Comparison of ENCODE assay signal across 14 cellular contexts in genomic region chr2:95041824-95042442, GRCh38. TPM values are rescaled to one million over a fixed set of nuclear protein-coding genes. Genes with fewer than 3 reads are reported as not detected.
DNase-seq lines count a peak whose midpoint lies in the region; ATAC-seq and FAIRE-seq lines count a peak whose summit lies in the region.
"Had no signal": no experiment of that assay in that cellular context is flagged by ENCODE, and none has a peak within 500 bp of the region (broad histone marks: within the 10 kb centered on the region; RNA-seq: fewer than 3 reads in every experiment).

No MANE protein-coding gene starts in this region.

- H3K36me3 ChIP-seq in small intestine (ENCODE audit: control insufficient read depth in 2 of 2, insufficient read depth in 2 of 2, low read length in 2 of 2), result no peaks in the 10 kb centered on the region

- DNase-seq in activated naive CD4-positive, alpha-beta T cell treated with anti-CD3 and anti-CD28 coated beads, Interleukin-2, amount 10 ng/mL, durations not matched to agents 7 days and 5 days, result no peak
- DNase-seq in substantia nigra (lab: John Stamatoyannopoulos, UW), result no peak
- DNase-seq in AG08396 (ENCODE audit: low spot score), result no peak
- no peak for DNase-seq in small intestine
- DNase-seq: activated naive CD4-positive, alpha-beta T cell treated with anti-CD3 and anti-CD28 coated beads, Interleukin-2, amount 50 U/mL, for 16 hours; mesendoderm; NCI-H2029; nucleus accumbens; T-helper 9 cell had no signal

- H3K4me3 ChIP-seq in small intestine (ENCODE audit: low read depth in 1 of 2, low read length in 2 of 2), result no peak overlapping the region

- peaks cover 22% of the 10 kb centered on the region for H3K36me3 Mint-ChIP-seq in activated naive CD4-positive, alpha-beta T cell treated with anti-CD3 and anti-CD28 coated beads, Interleukin-2, amount 50 U/mL, for 24 hours
- peaks cover 74% of the 10 kb centered on the region for H3K36me3 Mint-ChIP-seq in activated naive CD4-positive, alpha-beta T cell treated with anti-CD3 and anti-CD28 coated beads, Interleukin-2, amount 10 ng/mL, durations not matched to agents 7 days and 5 days

- H3K4me1 ChIP-seq in small intestine (ENCODE audit: control insufficient read depth in 2 of 2, insufficient read depth in 1 of 2, low read depth in 1 of 2, low read length in 1 of 2), result no peaks in the 10 kb centered on the region

- ATAC-seq in HG02884 (IDR thresholded peaks at IDR 0.05; ENCODE audit: unreplicated experiment) (peak; percentile 54), GM21360 (IDR thresholded peaks at IDR 0.05; ENCODE audit: unreplicated experiment) (no peak)

- no peaks in the 10 kb centered on the region for H3K27me3 Mint-ChIP-seq in activated naive CD4-positive, alpha-beta T cell treated with anti-CD3 and anti-CD28 coated beads, Interleukin-2, amount 50 U/mL, for 24 hours
- H3K27me3 Mint-ChIP-seq in activated naive CD4-positive, alpha-beta T cell treated with anti-CD3 and anti-CD28 coated beads, Interleukin-2, amount 10 ng/mL, durations not matched to agents 7 days and 5 days, result no peaks in the 10 kb centered on the region

- H3K9me3 ChIP-seq in small intestine (ENCODE audit: control insufficient read depth, low read depth), result no peaks in the 10 kb centered on the region

- peaks cover 6% of the 10 kb centered on the region for H3K9me3 Mint-ChIP-seq in activated naive CD4-positive, alpha-beta T cell treated with anti-CD3 and anti-CD28 coated beads, Interleukin-2, amount 50 U/mL, for 24 hours
- H3K9me3 Mint-ChIP-seq in activated naive CD4-positive, alpha-beta T cell treated with anti-CD3 and anti-CD28 coated beads, Interleukin-2, amount 10 ng/mL, durations not matched to agents 7 days and 5 days, result no peaks in the 10 kb centered on the region

- H3K27ac ChIP-seq in angular gyrus (ENCODE audit: low read depth, low read length), result peak overlapping the region; percentile 74
- peak overlapping the region; percentile 86 for H3K27ac ChIP-seq in substantia nigra (ENCODE audit: low read depth, low read length, poor library complexity, severe bottlenecking)
- H3K27ac ChIP-seq in small intestine (ENCODE audit: low read depth in 1 of 2, low read length in 1 of 2), result no peak overlapping the region
- H3K27ac ChIP-seq: RWPE1 had no signal

- peak overlapping the region; percentile 84 for H3K27ac Mint-ChIP-seq in activated naive CD4-positive, alpha-beta T cell treated with anti-CD3 and anti-CD28 coated beads, Interleukin-2, amount 50 U/mL, for 24 hours
- H3K27ac Mint-ChIP-seq in activated naive CD4-positive, alpha-beta T cell treated with anti-CD3 and anti-CD28 coated beads, Interleukin-2, amount 10 ng/mL, durations not matched to agents 7 days and 5 days, result no peak overlapping the region

- CTCF ChIA-PET in activated naive CD4-positive, alpha-beta T cell treated with anti-CD3 and anti-CD28 coated beads, Interleukin-2, amount 10 ng/mL, durations not matched to agents 7 days and 5 days (lab: Charles Lee), result interaction anchor here (0.6 to 2.3 kb wide), 5 partner anchors 9 to 267 kb away, joined by 3 to 11 read pairs (median 3); no protein-coding TSS in a partner anchor

- no peak for FAIRE-seq in small intestine (lab: Jason Lieb, UNC)

- no peak overlapping the region for H3K4me3 Mint-ChIP-seq in activated naive CD4-positive, alpha-beta T cell treated with anti-CD3 and anti-CD28 coated beads, Interleukin-2, amount 50 U/mL, for 24 hours
- H3K4me3 Mint-ChIP-seq in activated naive CD4-positive, alpha-beta T cell treated with anti-CD3 and anti-CD28 coated beads, Interleukin-2, amount 10 ng/mL, durations not matched to agents 7 days and 5 days, result no peak overlapping the region

- H3K27me3 ChIP-seq in small intestine (ENCODE audit: control insufficient read depth in 2 of 2, insufficient read depth in 2 of 2, low read length in 2 of 2), result peaks cover 2% of the 10 kb centered on the region in 2 donors

- 72 to 81% (median 74%) methylated on average over 11 of the region's 11 CpGs for WGBS in small intestine, 3 donors

- H3K4me1 Mint-ChIP-seq in activated naive CD4-positive, alpha-beta T cell treated with anti-CD3 and anti-CD28 coated beads, Interleukin-2, amount 50 U/mL, for 24 hours, result peaks cover 93% of the 10 kb centered on the region
- peaks cover 83% of the 10 kb centered on the region for H3K4me1 Mint-ChIP-seq in activated naive CD4-positive, alpha-beta T cell treated with anti-CD3 and anti-CD28 coated beads, Interleukin-2, amount 10 ng/mL, durations not matched to agents 7 days and 5 days

RNA-seq across cellular contexts. Expression of gene MAL, which starts 16.4 kb away (rescaled TPM):
- polyA plus RNA-seq in small intestine, result 1 to 10 TPM; 1.6 to 3.8 (median 1.6) TPM

Comparison
In these comparisons a context has a peak if more than half of its experiments do, and no peak if none do; other contexts are left out.
1. H3K27ac ChIP-seq: peak in angular gyrus (single experiment) and substantia nigra (single experiment); none in small intestine (0 of 2).